Comparison of ENCODE assay signal across 13 cellular contexts in the genomic region with DNA sequence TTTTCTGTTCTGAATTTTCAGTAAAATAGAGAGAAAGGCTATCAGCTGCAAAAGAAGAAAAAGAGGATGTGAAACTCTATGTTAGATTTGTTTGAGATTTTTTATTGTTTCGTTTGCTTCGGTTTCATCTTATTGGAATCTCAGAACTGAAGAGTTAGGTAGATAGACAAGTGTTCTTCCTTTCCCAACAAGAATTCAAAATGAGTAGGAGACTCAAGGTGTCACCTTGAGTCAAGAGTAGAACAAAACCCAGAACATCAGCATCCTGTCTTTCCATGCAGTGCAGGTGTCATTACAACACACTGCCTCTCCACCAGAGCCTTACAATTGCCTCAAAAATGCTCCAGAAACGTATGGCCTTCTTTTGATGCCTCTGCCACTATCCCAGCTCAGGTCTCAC. TPM values are rescaled to one million over a fixed set of nuclear protein-coding genes. Genes with fewer than 3 reads are reported as not detected.
DNase-seq lines count a peak whose midpoint lies in the region; ATAC-seq, FAIRE-seq and TF ChIP-seq lines count a peak whose summit lies in the region.
"Had no signal": no experiment of that assay in that cellular context is flagged by ENCODE, and none has a peak within 500 bp of the region (broad histone marks: within the 10 kb centered on the region; RNA-seq: fewer than 3 reads in every experiment).

No MANE protein-coding gene starts in this region.

- H3K27me3 ChIP-seq in K562 (ENCODE audit: control insufficient read depth in 2 of 2, insufficient read depth in 2 of 2, low read length in 2 of 2): no peaks in the 10 kb centered on the region
- H3K27me3 ChIP-seq in mesendoderm (ENCODE audit: insufficient read depth, low read length, poor library complexity): no peaks in the 10 kb centered on the region

- no peak for TF ChIP-seq POLR2A in K562 (conservative IDR thresholded peaks at IDR 0.05)

- peaks cover 2% of the 10 kb centered on the region; the same call in 1 of the 2 replicates for H3K9me3 ChIP-seq in K562 (replicated peaks; ENCODE audit: control insufficient read depth, insufficient read depth, low read depth, low read length)

- H3K79me2 ChIP-seq in K562 (ENCODE audit: control insufficient read depth, insufficient read depth, low read length): peaks cover 66% of the 10 kb centered on the region
- no peaks in the 10 kb centered on the region for H3K79me2 ChIP-seq in mesendoderm (ENCODE audit: control insufficient read depth, insufficient read depth, low read length)

- H3K4me3 Mint-ChIP-seq in chondrocyte (ENCODE audit: unreplicated experiment): no peak overlapping the region

- CTCF ChIA-PET in K562 (lab: Yijun Ruan, JAX; ENCODE audit: low intra/inter-chr PET ratio): no interaction called here

- H3K4me1 ChIP-seq in K562 (replicated peaks in 1 of 2; ENCODE audit: control insufficient read depth in 2 of 2, insufficient read depth in 2 of 2, low read length in 2 of 2) (peaks cover 0 to 9% of the 10 kb centered on the region in 2 experiments; a peak in 2 of 5 replicates), mesendoderm (ENCODE audit: control insufficient read depth, low read depth, low read length) (no peaks in the 10 kb centered on the region)

- 88% methylated on average over 3 of the region's 3 CpGs for WGBS in K562 (ENCODE audit: insufficient coverage, low coverage, missing lambda C conversion rate)
- 100% methylated on average over 1 of the region's 3 CpGs for WGBS in mesendoderm (ENCODE audit: extremely low coverage, insufficient coverage, low lambda C conversion rate)

- H3K27ac Mint-ChIP-seq in chondrocyte (ENCODE audit: unreplicated experiment): no peak overlapping the region

- H3K4ac ChIP-seq in mesendoderm (ENCODE audit: low read depth, low read length): no peak overlapping the region

- H2BK120ac ChIP-seq in mesendoderm (ENCODE audit: low read depth, low read length): no peak overlapping the region

- no peak overlapping the region for H2BK5ac ChIP-seq in mesendoderm (ENCODE audit: low read length)

- no peak for TF ChIP-seq EP300 in K562 (IDR thresholded peaks at IDR 0.05; ENCODE audit: low read length)

- no peak overlapping the region for H4K8ac ChIP-seq in mesendoderm (ENCODE audit: low read depth, low read length)

- H3K4me2 ChIP-seq in K562 (ENCODE audit: insufficient read depth, low read length) (no peak overlapping the region), mesendoderm (ENCODE audit: low read length) (no peak overlapping the region)

- no peak overlapping the region for H3K23ac ChIP-seq in mesendoderm (ENCODE audit: low read length)

- H3K9me1 ChIP-seq in K562 (ENCODE audit: control insufficient read depth, insufficient read depth, low read length): no peaks in the 10 kb centered on the region

- no TSS peak for BruUV-seq in K562 (replicated peaks; lab: Mats Ljungman, UMichigan)

- peaks cover 12% of the 10 kb centered on the region for H3K36me3 Mint-ChIP-seq in chondrocyte (ENCODE audit: low read depth)

- H3K4me1 Mint-ChIP-seq in chondrocyte (ENCODE audit: low read depth): peaks cover 8% of the 10 kb centered on the region

- TF ChIP-seq RAD21 in K562 (CRISPR knock-in tag; conservative IDR thresholded peaks at IDR 0.05 in 1 of 2, IDR thresholded peaks at IDR 0.05 in 1 of 2): no peak

- TF ChIP-seq CTCF in K562 (IDR thresholded peaks at IDR 0.05 in 2 of 3, conservative IDR thresholded peaks at IDR 0.05 in 1 of 3; ENCODE audit: insufficient read depth in 2 of 3, low read depth in 1 of 3, low read length in 3 of 3): no peak
- no peak for TF ChIP-seq CTCF in chondrocyte (IDR thresholded peaks at IDR 0.05)

- intact Hi-C loops in K562 (cut with micrococcal nuclease): no loop called here

- H2BK15ac ChIP-seq in mesendoderm (replicated peaks; ENCODE audit: low read depth): no peak overlapping the region

- no peaks in the 10 kb centered on the region for H4K20me1 ChIP-seq in K562 (replicated peaks; ENCODE audit: control insufficient read depth, insufficient read depth, low read length)

- no peak overlapping the region for H3K9ac ChIP-seq in K562 (ENCODE audit: insufficient read depth in 1 of 2, low read depth in 2 of 2, low read length in 2 of 2)
- H3K9ac ChIP-seq in mesendoderm (ENCODE audit: low read length): no peak overlapping the region

- H3K4me3 ChIP-seq in K562 (no peak overlapping the region), mesendoderm (ENCODE audit: low read length) (no peak overlapping the region)

- H2AK5ac ChIP-seq in mesendoderm (ENCODE audit: low read length): no peak overlapping the region

- H3K27ac ChIP-seq in K562 (ENCODE audit: extremely low read depth, low read depth, low read length): peak overlapping the region; percentile 13; the same call in 1 of the 3 replicates
- no peak overlapping the region for H3K27ac ChIP-seq in mesendoderm (ENCODE audit: low read depth, low read length)

- FAIRE-seq in K562 (lab: Jason Lieb, UNC): no peak

- H3K18ac ChIP-seq in mesendoderm (ENCODE audit: low read length): no peak overlapping the region

- H3K36me3 ChIP-seq in K562 (ENCODE audit: control insufficient read depth, insufficient read depth, low read length) (peaks cover 75% of the 10 kb centered on the region), mesendoderm (ENCODE audit: control insufficient read depth, insufficient read depth, low read length) (no peaks in the 10 kb centered on the region)

- ATAC-seq in GM18868 (IDR thresholded peaks at IDR 0.05; ENCODE audit: unreplicated experiment) (peak; percentile 87), GM21528 (IDR thresholded peaks at IDR 0.05; ENCODE audit: low FRiP score, unreplicated experiment) (peak; percentile 88), HG03139 (IDR thresholded peaks at IDR 0.05; ENCODE audit: unreplicated experiment) (peak; percentile 67), K562 (peak; percentile 19; the same call in 2 of the 3 replicates)
- ATAC-seq: Panc1 had no signal

- H3K56ac ChIP-seq in mesendoderm (ENCODE audit: low read length): no peak overlapping the region

- no peak overlapping the region for H2AFZ ChIP-seq in K562 (ENCODE audit: low read depth, low read length)

- in situ Hi-C loops in K562 (cut with MboI): no loop called here

- H3K27me3 Mint-ChIP-seq in chondrocyte (ENCODE audit: low read depth): no peaks in the 10 kb centered on the region

- peaks cover 4% of the 10 kb centered on the region for H3K9me3 Mint-ChIP-seq in chondrocyte (ENCODE audit: low read depth)

- POLR2A ChIA-PET in K562 (lab: Yijun Ruan, JAX): interaction anchor here (0.8 to 1.6 kb wide), 3 partner anchors 10 to 413 kb away, joined by 3 to 4 read pairs (median 3); no protein-coding TSS in a partner anchor

- DNase-seq in K562 (ENCODE audit: extremely low read depth in 1 of 4, low spot score in 3 of 4): no peak
- no peak for DNase-seq in NCI-H345 (lab: John Stamatoyannopoulos, UW)
- DNase-seq in OCI-M1 (lab: John Stamatoyannopoulos, UW): no peak
- no peak for DNase-seq in chondrocyte (ENCODE audit: low spot score)
- no peak for DNase-seq in mesendoderm
- DNase-seq: activated effector memory CD4-positive, alpha-beta T cell treated with Interleukin-2 at 50 U/mL for 16 hours; cerebellar nuclear complex; DND-41; NCI-H187 had no signal

- no peaks in the 10 kb centered on the region for H3K79me1 ChIP-seq in mesendoderm (ENCODE audit: low read length)

- no peak overlapping the region for H4K5ac ChIP-seq in mesendoderm (ENCODE audit: low read length)

TF ChIP-seq in K562, 482 proteins besides CTCF, POLR2A, EP300 and RAD21 (continues in another document):
- TF ChIP-seq CHD2 (IDR thresholded peaks at IDR 0.05; ENCODE audit: low read depth, low read length): no peak

RNA-seq across cellular contexts. Expression of gene NBAS, which starts 21.1 kb away (rescaled TPM):
- total RNA-seq in K562 (2011; cell fraction: chromatin; rRNA removed; ENCODE audit: low replicate concordance): 91.7 and 241 TPM in 2 replicates
- 43.5 and 55.7 TPM in 2 replicates for total RNA-seq in K562 (2011; cell fraction: nucleolus; rRNA removed)
- 65.8 and 79.2 TPM in 2 replicates for total RNA-seq in K562 (2011; cell fraction: nucleoplasm; rRNA removed)
- 69.9 and 79.6 TPM in 2 replicates for total RNA-seq in K562 (2014; rRNA removed)
- total RNA-seq in K562 (2014; rRNA removed; fragmentation: Illumina TruSeq; extraction: Trizol): 90.3 and 91.4 TPM in 2 replicates
- total RNA-seq in K562 (2015; rRNA removed; fragmentation: Illumina TruSeq; extraction: Trizol): 90.1 and 94.4 TPM in 2 replicates
- total RNA-seq in K562 (2021): 91.2 and 95.8 TPM in 2 replicates
- polyA plus RNA-seq in K562 (2011; rRNA removed): 55.3 and 56.7 TPM in 2 replicates
- polyA plus RNA-seq in K562 (2011; cell fraction: cytosol; rRNA removed): 40.2 and 57.1 TPM in 2 replicates
- polyA plus RNA-seq in K562 (2011; cell fraction: nucleus; rRNA removed): 61.7 and 63.2 TPM in 2 replicates
- polyA plus RNA-seq in K562 (2012): 55.4 and 126 TPM in 2 replicates
- 63.7 and 70.8 TPM in 2 replicates for polyA plus RNA-seq in K562 (2014; fragmentation: Illumina TruSeq; extraction: Trizol)
- 10 to 100 TPM; 15.3 to 33.5 TPM for polyA plus RNA-seq in K562 (2014; fragmentation: Nextera tagmentation; extraction: Ambion mirVana)
- polyA plus RNA-seq in K562 (2014; rRNA removed): 43.1 and 49.5 TPM in 2 replicates
- 182 and 229 TPM in 2 replicates for polyA minus RNA-seq in K562 (2011; rRNA and poly(A)+ RNA removed)
- 75.2 and 76.4 TPM in 2 replicates for polyA minus RNA-seq in K562 (2011; cell fraction: cytosol; rRNA and poly(A)+ RNA removed)
- polyA minus RNA-seq in K562 (2011; cell fraction: nucleus; rRNA and poly(A)+ RNA removed): 67.5 and 123 TPM in 2 replicates
- 42.6 to 66.5 TPM (median 47.6 TPM) in 3 replicates for total RNA-seq in chondrocyte
- 9.1 TPM for polyA plus RNA-seq in mesendoderm (2013, experiment 1 of 2)
- polyA plus RNA-seq in mesendoderm (2013, experiment 2 of 2): 8.5 TPM

RNA-seq across cellular contexts. Expression of gene DDX1, which starts 51.7 kb away (rescaled TPM):
- total RNA-seq in K562 (2011; cell fraction: chromatin; rRNA removed; ENCODE audit: low replicate concordance): 46.4 and 156 TPM in 2 replicates
- 25.7 and 32.1 TPM in 2 replicates for total RNA-seq in K562 (2011; cell fraction: nucleolus; rRNA removed)
- total RNA-seq in K562 (2011; cell fraction: nucleoplasm; rRNA removed): 53.1 and 62.4 TPM in 2 replicates
- total RNA-seq in K562 (2014; rRNA removed) (116 and 118 TPM in 2 replicates), K562 (2014; rRNA removed; fragmentation: Illumina TruSeq; extraction: Trizol) (277 and 293 TPM in 2 replicates), K562 (2015; rRNA removed; fragmentation: Illumina TruSeq; extraction: Trizol) (212 and 232 TPM in 2 replicates), K562 (2021) (190 and 203 TPM in 2 replicates), chondrocyte (82.2 to 103 TPM (median 89.9 TPM) in 3 replicates)
- polyA plus RNA-seq in K562 (2011; rRNA removed) (143 and 249 TPM in 2 replicates), K562 (2014; fragmentation: Illumina TruSeq; extraction: Trizol) (217 and 239 TPM in 2 replicates), K562 (2014; fragmentation: Nextera tagmentation; extraction: Ambion mirVana) (100 to 1,000 TPM; 172 to 265 TPM), K562 (2014; rRNA removed) (176 and 184 TPM in 2 replicates)
- polyA plus RNA-seq in K562 (2011; cell fraction: cytosol; rRNA removed): 32.5 and 67.6 TPM in 2 replicates
- 41.8 and 80.5 TPM in 2 replicates for polyA plus RNA-seq in K562 (2011; cell fraction: nucleus; rRNA removed)
- polyA plus RNA-seq in K562 (2012): 113 and 183 TPM in 2 replicates
- 229 and 258 TPM in 2 replicates for polyA minus RNA-seq in K562 (2011; rRNA and poly(A)+ RNA removed)
- polyA minus RNA-seq in K562 (2011; cell fraction: cytosol; rRNA and poly(A)+ RNA removed): 54.7 and 90.4 TPM in 2 replicates
- 44.2 and 74.3 TPM in 2 replicates for polyA minus RNA-seq in K562 (2011; cell fraction: nucleus; rRNA and poly(A)+ RNA removed)
- 134 TPM for polyA plus RNA-seq in mesendoderm (2013, experiment 1 of 2)
- polyA plus RNA-seq in mesendoderm (2013, experiment 2 of 2): 134 TPM

Comparison
In these comparisons a context has a peak if more than half of its experiments do, and no peak if none do; other contexts are left out.
1. ATAC-seq: peak in every context shown above with its lines; median percentile 88 in GM21528; 87 in GM18868; 67 in HG03139; 19 in K562.